In the genomic region with DNA sequence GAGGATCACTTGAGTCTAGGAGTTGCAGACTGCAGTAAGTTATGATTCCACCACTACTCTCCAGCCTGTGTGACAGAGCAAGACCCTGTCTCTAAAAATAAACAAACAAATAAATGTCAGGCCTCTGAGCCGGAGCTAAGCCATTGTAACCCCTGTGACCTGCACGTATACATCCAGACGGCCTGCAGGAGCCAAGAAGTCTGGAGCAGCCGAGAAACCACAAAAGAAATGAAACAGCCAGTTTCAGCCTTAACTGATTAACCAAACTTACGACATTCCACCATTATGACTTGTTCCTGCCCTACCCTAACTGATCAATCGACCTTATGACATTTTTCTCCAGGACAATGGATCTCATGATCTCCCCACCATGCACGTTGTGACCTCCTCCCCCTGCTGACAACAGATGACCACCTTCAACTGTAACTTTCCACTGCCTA, we compare ENCODE assay signal across 21 cellular contexts. TPM values are rescaled to one million over a fixed set of nuclear protein-coding genes. Genes with fewer than 3 reads are reported as not detected.
A peak's percentile ranks its signal among the peaks of the same experiment; 100 is the strongest.
DNase-seq lines count a peak whose midpoint lies in the region; ATAC-seq, FAIRE-seq and TF ChIP-seq lines count a peak whose summit lies in the region.
"Had no signal": no experiment of that assay in that cellular context is flagged by ENCODE, and none has a peak within 500 bp of the region (broad histone marks: within the 10 kb centered on the region; RNA-seq: fewer than 3 reads in every experiment).

No MANE protein-coding gene starts in this region.

- H2AFZ ChIP-seq in K562 (ENCODE audit: low read depth, low read length) = peak overlapping the region; percentile 26; the same call in 1 of the 2 replicates
- no peak overlapping the region for H2AFZ ChIP-seq in trophoblast cell (ENCODE audit: insufficient read depth, low read length, poor library complexity)

- H4K20me1 ChIP-seq in K562 (replicated peaks; ENCODE audit: control insufficient read depth, insufficient read depth, low read length) = no peaks in the 10 kb centered on the region; the same call in 1 of the 2 replicates
- H4K20me1 ChIP-seq: BLaER1 had no signal

- 16% methylated on average over 7 of the region's 7 CpGs for WGBS in K562 (ENCODE audit: insufficient coverage, low coverage, missing lambda C conversion rate)
- no CpG with 5 or more reads among the region's 7 CpGs for WGBS in trophoblast cell (ENCODE audit: extremely low coverage, insufficient coverage, insufficient read length)
- 48% methylated on average over 7 of the region's 7 CpGs; no CpG with 5 or more reads in 1 of the 2 donors for WGBS in transverse colon (ENCODE audit: low coverage in 1 of 2), 2 donors

- no peak overlapping the region for H3K23ac ChIP-seq in trophoblast cell (ENCODE audit: low read length)

- H3K27me3 ChIP-seq in K562 (ENCODE audit: control insufficient read depth in 2 of 2, insufficient read depth in 2 of 2, low read length in 2 of 2) (no peaks in the 10 kb centered on the region; a peak in 1 of 5 replicates), trophoblast cell (ENCODE audit: insufficient read depth, low read length) (no peaks in the 10 kb centered on the region), transverse colon (peaks cover 8% of the 10 kb centered on the region)
- H3K27me3 ChIP-seq: BLaER1, Peyer's patch had no signal

- no peak for TF ChIP-seq CTCF in K562 (IDR thresholded peaks at IDR 0.05 in 2 of 3, conservative IDR thresholded peaks at IDR 0.05 in 1 of 3; ENCODE audit: insufficient read depth in 2 of 3, low read depth in 1 of 3, low read length in 3 of 3)
- TF ChIP-seq CTCF in transverse colon (IDR thresholded peaks at IDR 0.05) = no peak

- H3K9me3 Mint-ChIP-seq in natural killer cell treated with Interleukin-12 subunit alpha and Interleukin-12 subunit beta and Interleukin-15 and Interleukin-18, amount 100 ng/mL, for 72 hours = no peaks in the 10 kb centered on the region

- H3K36me3 ChIP-seq in K562 (ENCODE audit: control insufficient read depth, insufficient read depth, low read length) = no peaks in the 10 kb centered on the region
- no peaks in the 10 kb centered on the region for H3K36me3 ChIP-seq in trophoblast cell (ENCODE audit: control insufficient read depth in 1 of 2, insufficient read depth in 2 of 2, low read length in 2 of 2)
- H3K36me3 ChIP-seq in transverse colon = no peaks in the 10 kb centered on the region
- H3K36me3 ChIP-seq: BLaER1, Peyer's patch had no signal

- no peak overlapping the region for H2BK120ac ChIP-seq in trophoblast cell (ENCODE audit: insufficient read depth, low read length, poor library complexity)

- H3K4me2 ChIP-seq in K562 (ENCODE audit: insufficient read depth, low read length) = no peak overlapping the region
- H3K4me2 ChIP-seq in trophoblast cell (ENCODE audit: low read length) = no peak overlapping the region
- H3K4me2 ChIP-seq: A549, BLaER1 had no signal

- H2AK5ac ChIP-seq in trophoblast cell (ENCODE audit: low read length) = no peak overlapping the region

- TF ChIP-seq POLR2A in K562 (conservative IDR thresholded peaks at IDR 0.05) = no peak
- no peak for TF ChIP-seq POLR2A in transverse colon (IDR thresholded peaks at IDR 0.05)

- no peak for TF ChIP-seq EP300 in K562 (IDR thresholded peaks at IDR 0.05; ENCODE audit: low read length)
- no peak for TF ChIP-seq EP300 in transverse colon (IDR thresholded peaks at IDR 0.05; ENCODE audit: low read depth)

- no peaks in the 10 kb centered on the region for H3K36me3 Mint-ChIP-seq in natural killer cell treated with Interleukin-12 subunit alpha and Interleukin-12 subunit beta and Interleukin-15 and Interleukin-18, amount 100 ng/mL, for 72 hours
- H3K36me3 Mint-ChIP-seq: CD4-positive, alpha-beta memory T cell had no signal

- no peaks in the 10 kb centered on the region for H3K9me1 ChIP-seq in K562 (ENCODE audit: control insufficient read depth, insufficient read depth, low read length)

- no peak overlapping the region for H3K14ac ChIP-seq in trophoblast cell (ENCODE audit: low read length)

- no peak overlapping the region for H3K4me3 ChIP-seq in K562
- H3K4me3 ChIP-seq in trophoblast cell (ENCODE audit: low read depth, low read length) = no peak overlapping the region
- no peak overlapping the region for H3K4me3 ChIP-seq in transverse colon
- H3K4me3 ChIP-seq: A549, BLaER1, Peyer's patch had no signal

- H4K8ac ChIP-seq in trophoblast cell (ENCODE audit: low read depth, low read length) = no peak overlapping the region

- no peak overlapping the region for H2BK12ac ChIP-seq in trophoblast cell (ENCODE audit: low read length)

- H3K79me2 ChIP-seq in K562 (ENCODE audit: control insufficient read depth, insufficient read depth, low read length) = no peaks in the 10 kb centered on the region
- H3K79me2 ChIP-seq in trophoblast cell (ENCODE audit: control insufficient read depth, insufficient read depth, low read length, poor library complexity) = no peaks in the 10 kb centered on the region

- no peaks in the 10 kb centered on the region for H3K79me1 ChIP-seq in trophoblast cell (ENCODE audit: low read length)

- POLR2A ChIA-PET in K562 (lab: Yijun Ruan, JAX) = interaction anchor here (0.6 kb wide), 1 partner anchor 507 kb away, joined by 3 read pairs; no protein-coding TSS in a partner anchor

- no peak overlapping the region for H3K18ac ChIP-seq in trophoblast cell (ENCODE audit: low read length)

- no peak for TF ChIP-seq RAD21 in K562 (CRISPR knock-in tag; conservative IDR thresholded peaks at IDR 0.05 in 1 of 2, IDR thresholded peaks at IDR 0.05 in 1 of 2)

- BruUV-seq in K562 (replicated peaks; lab: Mats Ljungman, UMichigan) = no TSS peak

- peak; percentile 9 for DNase-seq in ELF-1 (ENCODE audit: low read depth, low spot score)
- DNase-seq in M059J (ENCODE audit: low read depth) = peak; percentile 2
- DNase-seq in K562 (ENCODE audit: extremely low read depth in 1 of 4, low spot score in 3 of 4) = peak in 1 of 4 experiments; percentile 22
- DNase-seq in trophoblast cell = no peak
- DNase-seq in NCI-H187 treated with DMSO at 0.1 percent for 48 hours (lab: John Stamatoyannopoulos, UW) = no peak
- DNase-seq in natural killer cell treated with Interleukin-12 subunit alpha and Interleukin-12 subunit beta and Interleukin-15 and Interleukin-18, amount 100 ng/mL, for 72 hours (ENCODE audit: low spot score) = no peak
- DNase-seq in transverse colon = no peak
- no peak for DNase-seq in NCI-H2196 treated with DMSO at 0.1 percent for 48 hours (lab: John Stamatoyannopoulos, UW; ENCODE audit: unreplicated experiment)
- DNase-seq: Calu3; CD4-positive, alpha-beta memory T cell; EL; H7; NCI-H1417 treated with DMSO at 0.1 percent for 48 hours; NCI-H1930; NCI-H345; NCI-H524 treated with DMSO at 0.1 percent for 48 hours; Peyer's patch; Right ventricle myocardium superior; SW 1271 had no signal

- peaks cover 3 to 7% of the 10 kb centered on the region in 2 donors for H3K4me1 Mint-ChIP-seq in natural killer cell treated with Interleukin-12 subunit alpha and Interleukin-12 subunit beta and Interleukin-15 and Interleukin-18, amount 100 ng/mL, for 72 hours (ENCODE audit: low read depth in 2 of 2)

- H3K27me3 Mint-ChIP-seq in natural killer cell treated with Interleukin-12 subunit alpha and Interleukin-12 subunit beta and Interleukin-15 and Interleukin-18, amount 100 ng/mL, for 72 hours = peaks cover 33 to 54% of the 10 kb centered on the region in 2 donors

- peak overlapping the region; percentile 73 for H2BK5ac ChIP-seq in trophoblast cell (ENCODE audit: low read depth, low read length, poor library complexity)

- H3K9me3 ChIP-seq in K562 (replicated peaks; ENCODE audit: control insufficient read depth, insufficient read depth, low read depth, low read length) (0 out of 2 replicates have a peak, but pooled peaks cover 3% of the 10 kb centered on the region), trophoblast cell (ENCODE audit: insufficient read depth, low read depth, low read length) (peaks cover 1% of the 10 kb centered on the region), transverse colon (no peaks in the 10 kb centered on the region)
- H3K9me3 ChIP-seq: A549, BLaER1, Peyer's patch had no signal

- peak overlapping the region; percentile 78 for H4K91ac ChIP-seq in trophoblast cell (ENCODE audit: low read depth, low read length)

- H3K27ac ChIP-seq in K562 (ENCODE audit: extremely low read depth, low read depth, low read length) = no peak overlapping the region
- peak overlapping the region; percentile 84 for H3K27ac ChIP-seq in trophoblast cell (ENCODE audit: low read depth, low read length)
- no peak overlapping the region for H3K27ac ChIP-seq in transverse colon
- H3K27ac ChIP-seq: A549, BLaER1, Peyer's patch had no signal

- in situ Hi-C loops in K562 (cut with MboI) (no loop called here), transverse colon (cut with MboI; ENCODE audit: low pct_ligation_motif_present in 1 of 4, low pct_unique_long_range_greater_than_20kb in 1 of 4, low sequenced_read_pairs in 3 of 4) (no loop called here)

- peaks cover 3 to 12% of the 10 kb centered on the region in 2 experiments; a peak in 4 of 5 replicates for H3K4me1 ChIP-seq in K562 (replicated peaks in 1 of 2; ENCODE audit: control insufficient read depth in 2 of 2, insufficient read depth in 2 of 2, low read length in 2 of 2)
- peaks cover 3 to 6% of the 10 kb centered on the region in 2 experiments for H3K4me1 ChIP-seq in trophoblast cell (ENCODE audit: control insufficient read depth in 1 of 2, insufficient read depth in 2 of 2, low read length in 2 of 2)
- H3K4me1 ChIP-seq in transverse colon = no peaks in the 10 kb centered on the region
- H3K4me1 ChIP-seq: A549, Peyer's patch had no signal

- H4K12ac ChIP-seq in trophoblast cell (ENCODE audit: low read depth, low read length) = no peak overlapping the region

- no peak for FAIRE-seq in K562 (lab: Jason Lieb, UNC)
- FAIRE-seq: A549 had no signal

- H3K9ac ChIP-seq in K562 (ENCODE audit: insufficient read depth in 1 of 2, low read depth in 2 of 2, low read length in 2 of 2) (no peak overlapping the region), trophoblast cell (ENCODE audit: low read length) (no peak overlapping the region)
- H3K9ac ChIP-seq: BLaER1 had no signal

- intact Hi-C loops in K562 (cut with micrococcal nuclease) = no loop called here
- intact Hi-C loops in transverse colon (cut with DNase I; ENCODE audit: low total_unique reads) = no loop called here

- no peak overlapping the region for H3K4me3 Mint-ChIP-seq in natural killer cell treated with Interleukin-12 subunit alpha and Interleukin-12 subunit beta and Interleukin-15 and Interleukin-18, amount 100 ng/mL, for 72 hours
- H3K4me3 Mint-ChIP-seq: CD4-positive, alpha-beta memory T cell had no signal

- H3K4ac ChIP-seq in trophoblast cell (ENCODE audit: low read depth, low read length) = no peak overlapping the region

- CTCF ChIA-PET in K562 (lab: Yijun Ruan, JAX; ENCODE audit: low intra/inter-chr PET ratio) = no interaction called here

- H3K27ac Mint-ChIP-seq in natural killer cell treated with Interleukin-12 subunit alpha and Interleukin-12 subunit beta and Interleukin-15 and Interleukin-18, amount 100 ng/mL, for 72 hours = no peak overlapping the region
- H3K27ac Mint-ChIP-seq: CD4-positive, alpha-beta memory T cell had no signal

- no peak for ATAC-seq in K562
- ATAC-seq in natural killer cell treated with Interleukin-12 subunit alpha and Interleukin-12 subunit beta and Interleukin-15 and Interleukin-18, amount 100 ng/mL, for 72 hours = no peak
- ATAC-seq: A549 had no signal

RNA-seq across cellular contexts. Expression of gene ZKSCAN7, which starts 32.5 kb away (rescaled TPM):
- total RNA-seq in M059J (2014; rRNA removed; shearing (Covaris generic)) = 1.2 and 1.9 TPM in 2 replicates
- not detected in 2 replicates for total RNA-seq in K562 (2011; cell fraction: chromatin; rRNA removed; ENCODE audit: low replicate concordance)
- total RNA-seq in K562 (2011; cell fraction: nucleolus; rRNA removed) = not detected in 2 replicates
- not detected in 2 replicates for total RNA-seq in K562 (2011; cell fraction: nucleoplasm; rRNA removed)
- total RNA-seq in K562 (2014; rRNA removed) (not detected in 2 replicates), K562 (2014; rRNA removed; fragmentation: Illumina TruSeq; extraction: Trizol) (not detected in 2 replicates), K562 (2015; rRNA removed; fragmentation: Illumina TruSeq; extraction: Trizol) (not detected in 2 replicates), K562 (2021) (0.07 TPM in 1 of 2 replicates, not detected in the other), transverse colon (1 to 10 TPM in 2 of 4 donors, under 1 TPM in 2; 0.37 to 3.2 (median 1.0) TPM)
- polyA plus RNA-seq in K562 (2011; rRNA removed) (not detected in 2 replicates), K562 (2014; fragmentation: Illumina TruSeq; extraction: Trizol) (not detected in 2 replicates), K562 (2014; fragmentation: Nextera tagmentation; extraction: Ambion mirVana) (not detected), K562 (2014; rRNA removed) (not detected in 2 replicates)
- not detected in 2 replicates for polyA plus RNA-seq in K562 (2011; cell fraction: cytosol; rRNA removed)
- polyA plus RNA-seq in K562 (2011; cell fraction: nucleus; rRNA removed) = not detected in 2 replicates
- 0.10 TPM in 1 of 2 replicates, not detected in the other for polyA plus RNA-seq in K562 (2012)
- polyA minus RNA-seq in K562 (2011; rRNA and poly(A)+ RNA removed) = not detected in 2 replicates
- polyA minus RNA-seq in K562 (2011; cell fraction: cytosol; rRNA and poly(A)+ RNA removed) = not detected in 2 replicates
- not detected in 2 replicates for polyA minus RNA-seq in K562 (2011; cell fraction: nucleus; rRNA and poly(A)+ RNA removed)
- 3.2 and 3.4 TPM in 2 replicates for polyA plus RNA-seq in trophoblast cell (2013)
- 1 to 10 TPM; 1.9 to 4.9 TPM for total RNA-seq in natural killer cell treated with Interleukin-12 subunit alpha and Interleukin-12 subunit beta and Interleukin-15 and Interleukin-18, amount 100 ng/mL, for 72 hours
- polyA plus RNA-seq: A549 had no signal

RNA-seq across cellular contexts. Expression of gene ZNF445, which starts 45.0 kb away (rescaled TPM):
- total RNA-seq in M059J (2014; rRNA removed; shearing (Covaris generic)) = 2.9 and 5.7 TPM in 2 replicates
- total RNA-seq in K562 (2011; cell fraction: chromatin; rRNA removed; ENCODE audit: low replicate concordance) = 68.7 and 76.5 TPM in 2 replicates
- total RNA-seq in K562 (2011; cell fraction: nucleolus; rRNA removed) = 40.7 and 42.0 TPM in 2 replicates
- total RNA-seq in K562 (2011; cell fraction: nucleoplasm; rRNA removed) = 53.5 and 72.7 TPM in 2 replicates
- total RNA-seq in K562 (2014; rRNA removed) (5.8 and 7.9 TPM in 2 replicates), K562 (2014; rRNA removed; fragmentation: Illumina TruSeq; extraction: Trizol) (13.9 and 14.3 TPM in 2 replicates), K562 (2015; rRNA removed; fragmentation: Illumina TruSeq; extraction: Trizol) (14.0 and 15.0 TPM in 2 replicates), K562 (2021) (24.2 and 26.9 TPM in 2 replicates), transverse colon (10 to 100 TPM in 1 of 4 donors, 1 to 10 TPM in 3; 6.8 to 12.7 (median 8.6) TPM)
- polyA plus RNA-seq in K562 (2011; rRNA removed) (10.6 and 11.8 TPM in 2 replicates), K562 (2014; fragmentation: Illumina TruSeq; extraction: Trizol) (9.5 and 9.9 TPM in 2 replicates), K562 (2014; fragmentation: Nextera tagmentation; extraction: Ambion mirVana) (1 to 10 TPM; 1.2 to 1.8 TPM), K562 (2014; rRNA removed) (12.4 and 13.1 TPM in 2 replicates)
- polyA plus RNA-seq in K562 (2011; cell fraction: cytosol; rRNA removed) = 4.0 and 6.6 TPM in 2 replicates
- 22.0 and 24.1 TPM in 2 replicates for polyA plus RNA-seq in K562 (2011; cell fraction: nucleus; rRNA removed)
- polyA plus RNA-seq in K562 (2012) = 6.6 and 7.6 TPM in 2 replicates
- 22.8 and 24.7 TPM in 2 replicates for polyA minus RNA-seq in K562 (2011; rRNA and poly(A)+ RNA removed)
- 8.6 and 11.1 TPM in 2 replicates for polyA minus RNA-seq in K562 (2011; cell fraction: cytosol; rRNA and poly(A)+ RNA removed)
- polyA minus RNA-seq in K562 (2011; cell fraction: nucleus; rRNA and poly(A)+ RNA removed) = 14.1 and 22.8 TPM in 2 replicates
- polyA plus RNA-seq in trophoblast cell (2013) = 7.0 and 7.3 TPM in 2 replicates
- 10 to 100 TPM; 25.2 to 33.3 TPM for total RNA-seq in natural killer cell treated with Interleukin-12 subunit alpha and Interleukin-12 subunit beta and Interleukin-15 and Interleukin-18, amount 100 ng/mL, for 72 hours

Comparison
In these comparisons a context has a peak if more than half of its experiments do, and no peak if none do; other contexts are left out.
1. DNase-seq: peak in ELF-1 (single experiment) and M059J (single experiment); none in trophoblast cell (0 of 2), NCI-H187 treated with DMSO at 0.1 percent for 48 hours (single experiment), natural killer cell treated with Interleukin-12 subunit alpha and Interleukin-12 subunit beta and Interleukin-15 and Interleukin-18, amount 100 ng/mL, for 72 hours (single experiment), transverse colon (single experiment) and NCI-H2196 treated with DMSO at 0.1 percent for 48 hours (single experiment).